In genomic region chr5:176388341-176389113, GRCh38 we compare ENCODE assay signal across 1 cellular context.
TF ChIP-seq lines count a peak whose summit lies in the region.

A gene with protein sequence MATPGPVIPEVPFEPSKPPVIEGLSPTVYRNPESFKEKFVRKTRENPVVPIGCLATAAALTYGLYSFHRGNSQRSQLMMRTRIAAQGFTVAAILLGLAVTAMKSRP (plus strand): TSS chr5:176388751. CDS start chr5:176388820, 69 bp downstream.
Gene NOP16 (minus strand): TSS chr5:176388598. CDS start chr5:176388539, 59 bp downstream.

TF ChIP-seq in K562, 482 proteins besides CTCF, POLR2A, EP300 and RAD21 (continued from another document and continues in another):
- TF ChIP-seq, protein P1, sequence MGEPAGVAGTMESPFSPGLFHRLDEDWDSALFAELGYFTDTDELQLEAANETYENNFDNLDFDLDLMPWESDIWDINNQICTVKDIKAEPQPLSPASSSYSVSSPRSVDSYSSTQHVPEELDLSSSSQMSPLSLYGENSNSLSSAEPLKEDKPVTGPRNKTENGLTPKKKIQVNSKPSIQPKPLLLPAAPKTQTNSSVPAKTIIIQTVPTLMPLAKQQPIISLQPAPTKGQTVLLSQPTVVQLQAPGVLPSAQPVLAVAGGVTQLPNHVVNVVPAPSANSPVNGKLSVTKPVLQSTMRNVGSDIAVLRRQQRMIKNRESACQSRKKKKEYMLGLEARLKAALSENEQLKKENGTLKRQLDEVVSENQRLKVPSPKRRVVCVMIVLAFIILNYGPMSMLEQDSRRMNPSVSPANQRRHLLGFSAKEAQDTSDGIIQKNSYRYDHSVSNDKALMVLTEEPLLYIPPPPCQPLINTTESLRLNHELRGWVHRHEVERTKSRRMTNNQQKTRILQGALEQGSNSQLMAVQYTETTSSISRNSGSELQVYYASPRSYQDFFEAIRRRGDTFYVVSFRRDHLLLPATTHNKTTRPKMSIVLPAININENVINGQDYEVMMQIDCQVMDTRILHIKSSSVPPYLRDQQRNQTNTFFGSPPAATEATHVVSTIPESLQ (CRISPR knock-in tag; IDR thresholded peaks at IDR 0.05) = peak; percentile 95
- TF ChIP-seq POLR3A (IDR thresholded peaks at IDR 0.05; ENCODE audit: borderline replicate concordance, extremely low read depth, insufficient read depth, insufficient read length) (no peak), CHD1 (IDR thresholded peaks at IDR 0.05; ENCODE audit: low read length) (peak; percentile 35), ZNF584 (CRISPR knock-in tag; IDR thresholded peaks at IDR 0.05; ENCODE audit: low read depth) (peak; percentile 54; the same call in 1 of the 2 replicates), ZNF668 (CRISPR knock-in tag; IDR thresholded peaks at IDR 0.05) (no peak), ASH1L (IDR thresholded peaks at IDR 0.05; ENCODE audit: borderline replicate concordance, low read depth, partially characterized antibody) (peak; percentile 72), KLF1 (tag; IDR thresholded peaks at IDR 0.05) (peak; percentile 36; the same call in 1 of the 2 replicates), DACH1 (IDR thresholded peaks at IDR 0.05; ENCODE audit: partially characterized antibody) (no peak), GTF2F1 (IDR thresholded peaks at IDR 0.05; ENCODE audit: low read depth, low read length) (peak; percentile 33; the same call in 1 of the 2 replicates), ZNF717 (CRISPR knock-in tag; IDR thresholded peaks at IDR 0.05) (no peak), MTA2 (IDR thresholded peaks at IDR 0.05; ENCODE audit: low read depth) (no peak), ZNF583 (CRISPR knock-in tag; IDR thresholded peaks at IDR 0.05) (no peak), SIX5 (IDR thresholded peaks at IDR 0.05; ENCODE audit: borderline replicate concordance in 1 of 2, insufficient read depth in 1 of 2, low read depth in 1 of 2, low read length in 2 of 2) (peak; percentile 81 to 86), ZNF277 (CRISPR knock-in tag; IDR thresholded peaks at IDR 0.05; ENCODE audit: borderline replicate concordance) (no peak), PCBP2 (IDR thresholded peaks at IDR 0.05; ENCODE audit: low read depth, low read length, poor library complexity, severe bottlenecking) (no peak), PURB (CRISPR knock-in tag; IDR thresholded peaks at IDR 0.05; ENCODE audit: low read depth) (no peak), E2F1 (CRISPR knock-in tag; IDR thresholded peaks at IDR 0.05) (no peak; the same call in 1 of the 2 replicates), ESRRA (IDR thresholded peaks at IDR 0.05; ENCODE audit: borderline replicate concordance, low read depth) (peak; percentile 100), L3MBTL2 (IDR thresholded peaks at IDR 0.05) (peak; percentile 87), ZNF778 (CRISPR knock-in tag; IDR thresholded peaks at IDR 0.05) (no peak), POLR2AphosphoS5 (IDR thresholded peaks at IDR 0.05; ENCODE audit: control insufficient read depth, insufficient read depth, low read depth, low read length) (peak; percentile 43; the same call in 1 of the 2 replicates), NR2F6 (CRISPR knock-in tag; IDR thresholded peaks at IDR 0.05) (no peak), MLX (CRISPR knock-in tag; conservative IDR thresholded peaks at IDR 0.05) (no peak), ZNF12 (CRISPR knock-in tag; IDR thresholded peaks at IDR 0.05) (no peak), ZNF449 (CRISPR knock-in tag; IDR thresholded peaks at IDR 0.05) (no peak), BRCA1 (IDR thresholded peaks at IDR 0.05) (no peak), BRCA1 (CRISPR knock-in tag; IDR thresholded peaks at IDR 0.05) (no peak), TCF7 (IDR thresholded peaks at IDR 0.05; ENCODE audit: borderline replicate concordance) (no peak; the same call in 1 of the 2 replicates), ZNF780A (CRISPR knock-in tag; IDR thresholded peaks at IDR 0.05) (no peak), RBM25 (IDR thresholded peaks at IDR 0.05; ENCODE audit: low read depth, low read length, severe bottlenecking) (no peak), GATAD2A (IDR thresholded peaks at IDR 0.05) (no peak)
- TF ChIP-seq, protein P2, sequence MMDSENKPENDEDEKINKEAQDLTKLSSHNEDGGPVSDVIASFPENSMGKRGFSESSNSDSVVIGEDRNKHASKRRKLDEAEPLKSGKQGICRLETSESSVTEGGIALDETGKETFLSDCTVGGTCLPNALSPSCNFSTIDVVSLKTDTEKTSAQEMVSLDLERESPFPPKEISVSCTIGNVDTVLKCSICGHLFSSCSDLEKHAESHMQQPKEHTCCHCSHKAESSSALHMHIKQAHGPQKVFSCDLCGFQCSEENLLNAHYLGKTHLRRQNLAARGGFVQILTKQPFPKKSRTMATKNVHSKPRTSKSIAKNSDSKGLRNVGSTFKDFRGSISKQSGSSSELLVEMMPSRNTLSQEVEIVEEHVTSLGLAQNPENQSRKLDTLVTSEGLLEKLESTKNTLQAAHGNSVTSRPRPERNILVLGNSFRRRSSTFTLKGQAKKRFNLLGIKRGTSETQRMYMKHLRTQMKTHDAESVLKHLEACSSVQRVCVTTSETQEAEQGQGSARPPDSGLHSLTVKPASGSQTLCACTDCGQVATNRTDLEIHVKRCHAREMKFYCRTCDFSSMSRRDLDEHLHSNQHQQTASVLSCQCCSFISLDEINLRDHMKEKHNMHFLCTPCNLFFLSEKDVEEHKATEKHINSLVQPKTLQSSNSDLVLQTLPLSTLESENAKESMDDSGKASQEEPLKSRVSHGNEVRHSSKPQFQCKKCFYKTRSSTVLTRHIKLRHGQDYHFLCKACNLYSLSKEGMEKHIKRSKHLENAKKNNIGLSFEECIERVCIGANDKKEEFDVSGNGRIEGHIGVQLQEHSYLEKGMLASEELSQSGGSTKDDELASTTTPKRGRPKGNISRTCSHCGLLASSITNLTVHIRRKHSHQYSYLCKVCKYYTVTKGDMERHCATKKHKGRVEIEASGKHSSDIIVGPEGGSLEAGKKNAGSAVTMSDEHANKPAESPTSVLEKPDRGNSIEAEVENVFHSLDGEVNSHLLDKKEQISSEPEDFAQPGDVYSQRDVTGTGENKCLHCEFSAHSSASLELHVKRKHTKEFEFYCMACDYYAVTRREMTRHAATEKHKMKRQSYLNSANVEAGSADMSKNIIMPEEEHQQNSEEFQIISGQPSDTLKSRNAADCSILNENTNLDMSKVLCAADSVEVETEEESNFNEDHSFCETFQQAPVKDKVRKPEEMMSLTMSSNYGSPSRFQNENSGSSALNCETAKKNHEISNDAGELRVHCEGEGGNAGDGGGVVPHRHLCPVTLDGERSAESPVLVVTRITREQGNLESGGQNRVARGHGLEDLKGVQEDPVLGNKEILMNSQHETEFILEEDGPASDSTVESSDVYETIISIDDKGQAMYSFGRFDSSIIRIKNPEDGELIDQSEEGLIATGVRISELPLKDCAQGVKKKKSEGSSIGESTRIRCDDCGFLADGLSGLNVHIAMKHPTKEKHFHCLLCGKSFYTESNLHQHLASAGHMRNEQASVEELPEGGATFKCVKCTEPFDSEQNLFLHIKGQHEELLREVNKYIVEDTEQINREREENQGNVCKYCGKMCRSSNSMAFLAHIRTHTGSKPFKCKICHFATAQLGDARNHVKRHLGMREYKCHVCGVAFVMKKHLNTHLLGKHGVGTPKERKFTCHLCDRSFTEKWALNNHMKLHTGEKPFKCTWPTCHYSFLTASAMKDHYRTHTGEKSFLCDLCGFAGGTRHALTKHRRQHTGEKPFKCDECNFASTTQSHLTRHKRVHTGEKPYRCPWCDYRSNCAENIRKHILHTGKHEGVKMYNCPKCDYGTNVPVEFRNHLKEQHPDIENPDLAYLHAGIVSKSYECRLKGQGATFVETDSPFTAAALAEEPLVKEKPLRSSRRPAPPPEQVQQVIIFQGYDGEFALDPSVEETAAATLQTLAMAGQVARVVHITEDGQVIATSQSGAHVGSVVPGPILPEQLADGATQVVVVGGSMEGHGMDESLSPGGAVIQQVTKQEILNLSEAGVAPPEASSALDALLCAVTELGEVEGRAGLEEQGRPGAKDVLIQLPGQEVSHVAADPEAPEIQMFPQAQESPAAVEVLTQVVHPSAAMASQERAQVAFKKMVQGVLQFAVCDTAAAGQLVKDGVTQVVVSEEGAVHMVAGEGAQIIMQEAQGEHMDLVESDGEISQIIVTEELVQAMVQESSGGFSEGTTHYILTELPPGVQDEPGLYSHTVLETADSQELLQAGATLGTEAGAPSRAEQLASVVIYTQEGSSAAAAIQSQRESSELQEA (IDR thresholded peaks at IDR 0.05; ENCODE audit: low read depth) = no peak
- TF ChIP-seq, protein P3, sequence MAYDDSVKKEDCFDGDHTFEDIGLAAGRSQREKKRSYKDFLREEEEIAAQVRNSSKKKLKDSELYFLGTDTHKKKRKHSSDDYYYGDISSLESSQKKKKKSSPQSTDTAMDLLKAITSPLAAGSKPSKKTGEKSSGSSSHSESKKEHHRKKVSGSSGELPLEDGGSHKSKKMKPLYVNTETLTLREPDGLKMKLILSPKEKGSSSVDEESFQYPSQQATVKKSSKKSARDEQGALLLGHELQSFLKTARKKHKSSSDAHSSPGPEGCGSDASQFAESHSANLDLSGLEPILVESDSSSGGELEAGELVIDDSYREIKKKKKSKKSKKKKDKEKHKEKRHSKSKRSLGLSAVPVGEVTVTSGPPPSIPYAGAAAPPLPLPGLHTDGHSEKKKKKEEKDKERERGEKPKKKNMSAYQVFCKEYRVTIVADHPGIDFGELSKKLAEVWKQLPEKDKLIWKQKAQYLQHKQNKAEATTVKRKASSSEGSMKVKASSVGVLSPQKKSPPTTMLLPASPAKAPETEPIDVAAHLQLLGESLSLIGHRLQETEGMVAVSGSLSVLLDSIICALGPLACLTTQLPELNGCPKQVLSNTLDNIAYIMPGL (CRISPR knock-in tag; IDR thresholded peaks at IDR 0.05) = no peak
- TF ChIP-seq, protein P4, sequence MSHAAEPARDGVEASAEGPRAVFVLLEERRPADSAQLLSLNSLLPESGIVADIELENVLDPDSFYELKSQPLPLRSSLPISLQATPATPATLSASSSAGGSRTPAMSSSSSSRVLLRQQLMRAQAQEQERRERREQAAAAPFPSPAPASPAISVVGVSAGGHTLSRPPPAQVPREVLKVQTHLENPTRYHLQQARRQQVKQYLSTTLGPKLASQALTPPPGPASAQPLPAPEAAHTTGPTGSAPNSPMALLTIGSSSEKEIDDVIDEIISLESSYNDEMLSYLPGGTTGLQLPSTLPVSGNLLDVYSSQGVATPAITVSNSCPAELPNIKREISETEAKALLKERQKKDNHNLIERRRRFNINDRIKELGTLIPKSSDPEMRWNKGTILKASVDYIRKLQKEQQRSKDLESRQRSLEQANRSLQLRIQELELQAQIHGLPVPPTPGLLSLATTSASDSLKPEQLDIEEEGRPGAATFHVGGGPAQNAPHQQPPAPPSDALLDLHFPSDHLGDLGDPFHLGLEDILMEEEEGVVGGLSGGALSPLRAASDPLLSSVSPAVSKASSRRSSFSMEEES (CRISPR knock-in tag; IDR thresholded peaks at IDR 0.05) = no peak
- TF ChIP-seq, protein P5, sequence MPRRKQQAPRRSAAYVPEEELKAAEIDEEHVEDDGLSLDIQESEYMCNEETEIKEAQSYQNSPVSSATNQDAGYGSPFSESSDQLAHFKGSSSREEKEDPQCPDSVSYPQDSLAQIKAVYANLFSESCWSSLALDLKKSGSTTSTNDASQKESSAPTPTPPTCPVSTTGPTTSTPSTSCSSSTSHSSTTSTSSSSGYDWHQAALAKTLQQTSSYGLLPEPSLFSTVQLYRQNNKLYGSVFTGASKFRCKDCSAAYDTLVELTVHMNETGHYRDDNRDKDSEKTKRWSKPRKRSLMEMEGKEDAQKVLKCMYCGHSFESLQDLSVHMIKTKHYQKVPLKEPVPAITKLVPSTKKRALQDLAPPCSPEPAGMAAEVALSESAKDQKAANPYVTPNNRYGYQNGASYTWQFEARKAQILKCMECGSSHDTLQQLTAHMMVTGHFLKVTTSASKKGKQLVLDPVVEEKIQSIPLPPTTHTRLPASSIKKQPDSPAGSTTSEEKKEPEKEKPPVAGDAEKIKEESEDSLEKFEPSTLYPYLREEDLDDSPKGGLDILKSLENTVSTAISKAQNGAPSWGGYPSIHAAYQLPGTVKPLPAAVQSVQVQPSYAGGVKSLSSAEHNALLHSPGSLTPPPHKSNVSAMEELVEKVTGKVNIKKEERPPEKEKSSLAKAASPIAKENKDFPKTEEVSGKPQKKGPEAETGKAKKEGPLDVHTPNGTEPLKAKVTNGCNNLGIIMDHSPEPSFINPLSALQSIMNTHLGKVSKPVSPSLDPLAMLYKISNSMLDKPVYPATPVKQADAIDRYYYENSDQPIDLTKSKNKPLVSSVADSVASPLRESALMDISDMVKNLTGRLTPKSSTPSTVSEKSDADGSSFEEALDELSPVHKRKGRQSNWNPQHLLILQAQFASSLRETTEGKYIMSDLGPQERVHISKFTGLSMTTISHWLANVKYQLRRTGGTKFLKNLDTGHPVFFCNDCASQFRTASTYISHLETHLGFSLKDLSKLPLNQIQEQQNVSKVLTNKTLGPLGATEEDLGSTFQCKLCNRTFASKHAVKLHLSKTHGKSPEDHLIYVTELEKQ (CRISPR knock-in tag; IDR thresholded peaks at IDR 0.05) = no peak
